ENCODE assay signal across 8 cellular contexts in genomic region chr4:145679520-145679919, GRCh38. TPM values are rescaled to one million over a fixed set of nuclear protein-coding genes. Genes with fewer than 3 reads are reported as not detected.
A peak's percentile ranks its signal among the peaks of the same experiment; 100 is the strongest.
DNase-seq lines count a peak whose midpoint lies in the region; ATAC-seq and TF ChIP-seq lines count a peak whose summit lies in the region.

No MANE protein-coding gene starts in this region.

- no peaks in the 10 kb centered on the region for H3K36me3 ChIP-seq in HEK293 (ENCODE audit: control insufficient read depth in 2 of 2, insufficient read depth in 1 of 2, low read length in 2 of 2)
- no peaks in the 10 kb centered on the region for H3K36me3 ChIP-seq in skeletal muscle tissue (ENCODE audit: control insufficient read depth in 3 of 3, insufficient read depth in 3 of 3, low read length in 3 of 3)
- H3K36me3 ChIP-seq in trophoblast cell (ENCODE audit: control insufficient read depth in 1 of 2, insufficient read depth in 2 of 2, low read length in 2 of 2) = no peaks in the 10 kb centered on the region
- no peaks in the 10 kb centered on the region for H3K36me3 ChIP-seq in GM23338 (ENCODE audit: insufficient read depth)

- TF ChIP-seq CTCF in HEK293 (tag by site-specific recombination; IDR thresholded peaks at IDR 0.05) (no peak), fibroblast of villous mesenchyme (IDR thresholded peaks at IDR 0.05; ENCODE audit: insufficient read depth, low read depth, low read length) (no peak), GM23338 (conservative IDR thresholded peaks at IDR 0.05; ENCODE audit: low read depth in 2 of 2) (no peak)

- H2BK12ac ChIP-seq in trophoblast cell (ENCODE audit: low read length) = no peak overlapping the region

- no peaks in the 10 kb centered on the region for H3K9me3 ChIP-seq in HEK293 (ENCODE audit: control insufficient read depth, insufficient read depth, low read depth, low read length)
- no peaks in the 10 kb centered on the region for H3K9me3 ChIP-seq in skeletal muscle tissue (ENCODE audit: control insufficient read depth in 3 of 3, low read length in 3 of 3)
- H3K9me3 ChIP-seq in trophoblast cell (ENCODE audit: insufficient read depth, low read depth, low read length) = no peaks in the 10 kb centered on the region

- no peak overlapping the region for H3K4me3 ChIP-seq in HEK293 (ENCODE audit: low read depth, low read length)
- H3K4me3 ChIP-seq in fibroblast of villous mesenchyme (ENCODE audit: low read depth, low read length) = no peak overlapping the region
- no peak overlapping the region for H3K4me3 ChIP-seq in skeletal muscle tissue (ENCODE audit: low read length in 3 of 3)
- no peak overlapping the region for H3K4me3 ChIP-seq in trophoblast cell (ENCODE audit: low read depth, low read length)
- H3K4me3 ChIP-seq in GM23338 = no peak overlapping the region

- no peaks in the 10 kb centered on the region for H3K9me2 ChIP-seq in GM23338 (ENCODE audit: insufficient read depth)

- no peaks in the 10 kb centered on the region for H3F3A ChIP-seq in GM23338 (replicated peaks; ENCODE audit: low read depth)

- H3K18ac ChIP-seq in trophoblast cell (ENCODE audit: low read length) = no peak overlapping the region

- H4K20me1 ChIP-seq in GM23338 (replicated peaks; ENCODE audit: insufficient read depth) = no peaks in the 10 kb centered on the region

- DNase-seq in OCI-M1 (lab: John Stamatoyannopoulos, UW) (peak; percentile 24), fibroblast of villous mesenchyme (ENCODE audit: low read depth) (peak; percentile 77), trophoblast cell (no peak), NCI-H1694 (lab: John Stamatoyannopoulos, UW) (no peak), GM23338 (ENCODE audit: low spot score) (no peak)
- no peak for DNase-seq in activated CD4-positive, alpha-beta T cell treated with anti-CD3 and anti-CD28 coated beads for 36 hours

- peaks cover 2% of the 10 kb centered on the region for H3K9me3 Mint-ChIP-seq in activated CD4-positive, alpha-beta T cell treated with anti-CD3 and anti-CD28 coated beads for 36 hours (ENCODE audit: low read depth)
- peaks cover 27% of the 10 kb centered on the region for H3K9me3 Mint-ChIP-seq in GM23338

- CTCF ChIA-PET in HEK293 (lab: Yijun Ruan, JAX) = no interaction called here
- CTCF ChIA-PET in activated CD4-positive, alpha-beta T cell treated with anti-CD3 and anti-CD28 coated beads for 36 hours (lab: Charles Lee) = no interaction called here

- H3K4ac ChIP-seq in trophoblast cell (ENCODE audit: low read depth, low read length) = no peak overlapping the region

- H3K14ac ChIP-seq in trophoblast cell (ENCODE audit: low read length) = no peak overlapping the region

- intact Hi-C loops in activated CD4-positive, alpha-beta T cell treated with anti-CD3 and anti-CD28 coated beads for 36 hours (cut with DNase I, micrococcal nuclease) = no loop called here

- H3K79me2 ChIP-seq in trophoblast cell (ENCODE audit: control insufficient read depth, insufficient read depth, low read length, poor library complexity) (no peaks in the 10 kb centered on the region), GM23338 (replicated peaks; ENCODE audit: insufficient read depth) (no peaks in the 10 kb centered on the region)

- no peaks in the 10 kb centered on the region for H3K27me3 ChIP-seq in skeletal muscle tissue (ENCODE audit: control insufficient read depth in 3 of 3, insufficient read depth in 3 of 3, low read length in 3 of 3)
- no peaks in the 10 kb centered on the region for H3K27me3 ChIP-seq in trophoblast cell (ENCODE audit: insufficient read depth, low read length)
- H3K27me3 ChIP-seq in GM23338 (ENCODE audit: insufficient read depth) = no peaks in the 10 kb centered on the region

- no peaks in the 10 kb centered on the region for H3K36me3 Mint-ChIP-seq in activated CD4-positive, alpha-beta T cell treated with anti-CD3 and anti-CD28 coated beads for 36 hours (ENCODE audit: low read depth)
- H3K36me3 Mint-ChIP-seq in GM23338 (ENCODE audit: low read depth) = peaks cover 16% of the 10 kb centered on the region; the same call in 2 of the 3 replicates

- H3K27ac ChIP-seq in HEK293 (ENCODE audit: extremely low read depth, low read depth, low read length) (no peak overlapping the region), skeletal muscle tissue (ENCODE audit: low read depth, low read length) (peak overlapping the region; percentile 68), trophoblast cell (ENCODE audit: low read depth, low read length) (no peak overlapping the region), GM23338 (ENCODE audit: low read depth) (no peak overlapping the region)

- H4K12ac ChIP-seq in trophoblast cell (ENCODE audit: low read depth, low read length) = no peak overlapping the region

- no peak overlapping the region for H3K4me2 ChIP-seq in trophoblast cell (ENCODE audit: low read length)
- H3K4me2 ChIP-seq in GM23338 = no peak overlapping the region

- no peak overlapping the region for H2AK5ac ChIP-seq in trophoblast cell (ENCODE audit: low read length)

- H3K27me3 Mint-ChIP-seq in activated CD4-positive, alpha-beta T cell treated with anti-CD3 and anti-CD28 coated beads for 36 hours = peaks cover 9% of the 10 kb centered on the region
- peaks cover 3% of the 10 kb centered on the region for H3K27me3 Mint-ChIP-seq in GM23338 (ENCODE audit: insufficient read depth, low read depth, poor library complexity)

- H4K91ac ChIP-seq in trophoblast cell (ENCODE audit: low read depth, low read length) = no peak overlapping the region

- POLR2A ChIA-PET in HEK293 (lab: Yijun Ruan, JAX) = no interaction called here
- POLR2A ChIA-PET in activated CD4-positive, alpha-beta T cell treated with anti-CD3 and anti-CD28 coated beads for 36 hours (lab: Charles Lee) = no interaction called here

- H2AFZ ChIP-seq in trophoblast cell (ENCODE audit: insufficient read depth, low read length, poor library complexity) (no peak overlapping the region), GM23338 (no peak overlapping the region)

- H3K4me1 ChIP-seq in HEK293 (ENCODE audit: control insufficient read depth, insufficient read depth, low read length) (0 out of 2 replicates have a peak, but pooled peaks cover 6% of the 10 kb centered on the region), skeletal muscle tissue (ENCODE audit: control insufficient read depth in 3 of 3, insufficient read depth in 3 of 3, low read length in 3 of 3) (peaks cover 9 to 13% (median 10%) of the 10 kb centered on the region in 3 donors), trophoblast cell (ENCODE audit: control insufficient read depth in 1 of 2, insufficient read depth in 2 of 2, low read length in 2 of 2) (no peaks in the 10 kb centered on the region), GM23338 (ENCODE audit: insufficient read depth) (no peaks in the 10 kb centered on the region)

- H3K79me1 ChIP-seq in trophoblast cell (ENCODE audit: low read length) = no peaks in the 10 kb centered on the region

- no peak overlapping the region for H3K4me3 Mint-ChIP-seq in activated CD4-positive, alpha-beta T cell treated with anti-CD3 and anti-CD28 coated beads for 36 hours
- H3K4me3 Mint-ChIP-seq in GM23338 = no peak overlapping the region

- H3K4me1 Mint-ChIP-seq in activated CD4-positive, alpha-beta T cell treated with anti-CD3 and anti-CD28 coated beads for 36 hours = no peaks in the 10 kb centered on the region
- peaks cover 4% of the 10 kb centered on the region; the same call in 2 of the 3 replicates for H3K4me1 Mint-ChIP-seq in GM23338

- H2BK5ac ChIP-seq in trophoblast cell (ENCODE audit: low read depth, low read length, poor library complexity) = no peak overlapping the region

- WGBS in trophoblast cell (ENCODE audit: extremely low coverage, insufficient coverage, insufficient read length) = no CpG with 5 or more reads among the region's 1 CpG

- H2BK120ac ChIP-seq in trophoblast cell (ENCODE audit: insufficient read depth, low read length, poor library complexity) = no peak overlapping the region

- H3K23ac ChIP-seq in trophoblast cell (ENCODE audit: low read length) = no peak overlapping the region

- no peak overlapping the region for H4K8ac ChIP-seq in trophoblast cell (ENCODE audit: low read depth, low read length)

- no peak for ATAC-seq in activated CD4-positive, alpha-beta T cell treated with anti-CD3 and anti-CD28 coated beads for 36 hours
- no peak for ATAC-seq in GM23338

- H3K9ac ChIP-seq in skeletal muscle tissue (ENCODE audit: low read depth in 1 of 3, low read length in 3 of 3) (no peak overlapping the region), trophoblast cell (ENCODE audit: low read length) (no peak overlapping the region)

- H3K27ac Mint-ChIP-seq in activated CD4-positive, alpha-beta T cell treated with anti-CD3 and anti-CD28 coated beads for 36 hours = no peak overlapping the region
- H3K27ac Mint-ChIP-seq in GM23338 = no peak overlapping the region

RNA-seq across cellular contexts. Expression of gene C4orf51, which starts 0.4 kb away (rescaled TPM):
- total RNA-seq in fibroblast of villous mesenchyme (not detected in 2 replicates), skeletal muscle tissue (not detected)
- not detected for total RNA-seq in activated CD4-positive, alpha-beta T cell treated with anti-CD3 and anti-CD28 coated beads for 36 hours
- polyA plus RNA-seq in trophoblast cell (2013) = not detected in 2 replicates
- not detected in 2 replicates for total RNA-seq in GM23338 (2014; rRNA removed; shearing (Covaris generic))
- 0.71 TPM in 1 of 2 replicates, not detected in the other for polyA plus RNA-seq in GM23338 (2016; fragmentation: Nextera tagmentation; extraction: Ambion mirVana)

Comparison
In these comparisons a context has a peak if more than half of its experiments do, and no peak if none do; other contexts are left out.
1. DNase-seq: peak in OCI-M1 (single experiment) and fibroblast of villous mesenchyme (single experiment); none in activated CD4-positive, alpha-beta T cell treated with anti-CD3 and anti-CD28 coated beads for 36 hours (single experiment), trophoblast cell (0 of 2), NCI-H1694 (single experiment) and GM23338 (single experiment).